9 cellular contexts compared by ENCODE assay signal in the genomic region with DNA sequence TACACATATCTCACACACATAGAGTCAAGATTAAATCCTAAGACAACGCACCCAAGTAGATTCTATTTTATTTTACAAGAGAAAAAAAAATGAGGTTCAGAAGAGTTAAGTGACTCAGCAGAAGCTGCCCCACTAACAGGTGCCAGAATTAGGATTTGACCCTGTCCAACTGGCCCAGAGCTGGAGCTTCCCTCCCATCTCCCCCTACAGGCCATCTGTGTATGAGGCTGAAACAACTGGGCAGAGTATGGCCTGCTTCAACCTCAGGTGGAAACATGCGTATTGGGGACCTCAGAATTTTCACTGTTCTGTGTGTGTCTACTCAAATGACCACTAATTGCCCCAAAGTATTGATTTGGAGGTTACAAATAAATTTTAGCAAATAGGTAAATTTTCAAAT. TPM values are rescaled to one million over a fixed set of nuclear protein-coding genes. Genes with fewer than 3 reads are reported as not detected.
A peak's percentile ranks its signal among the peaks of the same experiment; 100 is the strongest.
DNase-seq lines count a peak whose midpoint lies in the region; ATAC-seq, FAIRE-seq and TF ChIP-seq lines count a peak whose summit lies in the region.
"Had no signal": no experiment of that assay in that cellular context is flagged by ENCODE, and none has a peak within 500 bp of the region (broad histone marks: within the 10 kb centered on the region; RNA-seq: fewer than 3 reads in every experiment).

No MANE protein-coding gene starts in this region.

- WGBS in K562 (ENCODE audit: insufficient coverage, low coverage, missing lambda C conversion rate) = 20% methylated on average over 2 of the region's 2 CpGs

- no peak overlapping the region for H2AFZ ChIP-seq in Karpas-422 (ENCODE audit: low read length)
- no peak overlapping the region for H2AFZ ChIP-seq in K562 (ENCODE audit: low read depth, low read length)

- H3K27me3 ChIP-seq in Karpas-422 (ENCODE audit: low read length) = no peaks in the 10 kb centered on the region
- H3K27me3 ChIP-seq in K562 (ENCODE audit: control insufficient read depth in 2 of 2, insufficient read depth in 2 of 2, low read length in 2 of 2) = peaks cover 5 to 8% of the 10 kb centered on the region in 2 experiments; a peak in 3 of 5 replicates
- no peaks in the 10 kb centered on the region for H3K27me3 ChIP-seq in lower lobe of right lung (ENCODE audit: low read depth)

- CTCF ChIA-PET in K562 (lab: Yijun Ruan, JAX; ENCODE audit: low intra/inter-chr PET ratio) = no interaction called here

- intact Hi-C loops in K562 (cut with micrococcal nuclease) = no loop called here
- intact Hi-C loops in lower lobe of right lung (cut with DNase I) = no loop called here
- intact Hi-C loops in activated T-helper 2 cell treated with anti-CD3 and anti-CD28 coated beads, Interferon-gamma antibody, Interleukin-2, Interleukin-4, amounts not matched to agents 10 μg/mL and 5 μg/mL and 100 μg/mL, durations not matched to agents 14 hours and 24 hours and 36 hours (cut with micrococcal nuclease) = no loop called here

- H3K36me3 ChIP-seq in Karpas-422 (ENCODE audit: insufficient read depth, low read length) (no peaks in the 10 kb centered on the region), K562 (ENCODE audit: control insufficient read depth, insufficient read depth, low read length) (no peaks in the 10 kb centered on the region), lower lobe of right lung (no peaks in the 10 kb centered on the region)

- H3K4me2 ChIP-seq in Karpas-422 (ENCODE audit: low read depth, low read length, poor library complexity, severe bottlenecking) (no peak overlapping the region), K562 (ENCODE audit: insufficient read depth, low read length) (no peak overlapping the region)

- ATAC-seq in K562 = peak; percentile 94
- ATAC-seq in lower lobe of right lung = no peak
- ATAC-seq in GM21825 (IDR thresholded peaks at IDR 0.05; ENCODE audit: unreplicated experiment) = no peak

- no peak overlapping the region for H3K4me3 ChIP-seq in Karpas-422 (ENCODE audit: low read length)
- no peak overlapping the region for H3K4me3 ChIP-seq in K562
- no peak overlapping the region for H3K4me3 ChIP-seq in lower lobe of right lung

- in situ Hi-C loops in K562 (cut with MboI) = no loop called here

- H3K4me3 Mint-ChIP-seq in activated T-helper 2 cell treated with anti-CD3 and anti-CD28 coated beads, Interferon-gamma antibody, Interleukin-2, Interleukin-4, amounts not matched to agents 10 μg/mL and 5 μg/mL and 100 μg/mL, durations not matched to agents 14 hours and 24 hours and 36 hours (ENCODE audit: low read depth) = no peak overlapping the region

- TF ChIP-seq EP300 in K562 (IDR thresholded peaks at IDR 0.05; ENCODE audit: low read length) = no peak

- no peaks in the 10 kb centered on the region for H3K36me3 Mint-ChIP-seq in activated T-helper 2 cell treated with anti-CD3 and anti-CD28 coated beads, Interferon-gamma antibody, Interleukin-2, Interleukin-4, amounts not matched to agents 10 μg/mL and 5 μg/mL and 100 μg/mL, durations not matched to agents 14 hours and 24 hours and 36 hours (ENCODE audit: low read depth)

- peak in 1 of 2 experiments; percentile 24; a peak in 1 of 4 replicates for TF ChIP-seq RAD21 in K562 (CRISPR knock-in tag; conservative IDR thresholded peaks at IDR 0.05 in 1 of 2, IDR thresholded peaks at IDR 0.05 in 1 of 2)

- H3K27ac ChIP-seq in Karpas-422 (ENCODE audit: low read length) = no peak overlapping the region
- no peak overlapping the region for H3K27ac ChIP-seq in K562 (ENCODE audit: extremely low read depth, low read depth, low read length)
- no peak overlapping the region for H3K27ac ChIP-seq in lower lobe of right lung

- peak; percentile 16 for DNase-seq in DMS53 treated with DMSO at 0.1 percent for 48 hours (lab: John Stamatoyannopoulos, UW; ENCODE audit: unreplicated experiment)
- DNase-seq in Karpas-422 = peak; percentile 65
- DNase-seq in K562 (ENCODE audit: extremely low read depth in 1 of 4, low spot score in 3 of 4) = peak; percentile 55 to 76 (median 63)
- no peak for DNase-seq in lower lobe of right lung
- no peak for DNase-seq in activated T-helper 2 cell treated with anti-CD3 and anti-CD28 coated beads, Interferon-gamma antibody, Interleukin-2, Interleukin-4, amounts not matched to agents 10 μg/mL and 5 μg/mL and 100 μg/mL, durations not matched to agents 14 hours and 24 hours and 36 hours (ENCODE audit: low spot score)
- DNase-seq in stimulated activated CD8-positive, alpha-beta memory T cell treated with anti-CD3 and anti-CD28 coated beads, Interleukin-4, amount 100 ng/mL, for 48 hours = no peak
- DNase-seq in GM03348 (ENCODE audit: low spot score) = no peak
- DNase-seq: NCI-H345 had no signal

- peak; percentile 82 for FAIRE-seq in K562 (lab: Jason Lieb, UNC)

- H3K4me1 ChIP-seq in Karpas-422 (ENCODE audit: low read length) (peaks cover 8% of the 10 kb centered on the region; the same call in 1 of the 2 replicates), K562 (replicated peaks in 1 of 2; ENCODE audit: control insufficient read depth in 2 of 2, insufficient read depth in 2 of 2, low read length in 2 of 2) (no peaks in the 10 kb centered on the region; a peak in 1 of 5 replicates), lower lobe of right lung (no peaks in the 10 kb centered on the region)

- H3K4me1 Mint-ChIP-seq in activated T-helper 2 cell treated with anti-CD3 and anti-CD28 coated beads, Interferon-gamma antibody, Interleukin-2, Interleukin-4, amounts not matched to agents 10 μg/mL and 5 μg/mL and 100 μg/mL, durations not matched to agents 14 hours and 24 hours and 36 hours (ENCODE audit: low read depth) = no peaks in the 10 kb centered on the region

- H3K27ac Mint-ChIP-seq in activated T-helper 2 cell treated with anti-CD3 and anti-CD28 coated beads, Interferon-gamma antibody, Interleukin-2, Interleukin-4, amounts not matched to agents 10 μg/mL and 5 μg/mL and 100 μg/mL, durations not matched to agents 14 hours and 24 hours and 36 hours = no peak overlapping the region

- BruUV-seq in K562 (replicated peaks; lab: Mats Ljungman, UMichigan) = no TSS peak

- H3K79me2 ChIP-seq in Karpas-422 (ENCODE audit: low read length) = no peaks in the 10 kb centered on the region
- no peaks in the 10 kb centered on the region for H3K79me2 ChIP-seq in K562 (ENCODE audit: control insufficient read depth, insufficient read depth, low read length)

- H3K9me3 ChIP-seq in Karpas-422 (ENCODE audit: low read length) (no peaks in the 10 kb centered on the region), K562 (replicated peaks; ENCODE audit: control insufficient read depth, insufficient read depth, low read depth, low read length) (no peaks in the 10 kb centered on the region), lower lobe of right lung (no peaks in the 10 kb centered on the region)

- H4K20me1 ChIP-seq in Karpas-422 (ENCODE audit: insufficient read depth, low read depth, low read length) = no peaks in the 10 kb centered on the region
- no peaks in the 10 kb centered on the region for H4K20me1 ChIP-seq in K562 (replicated peaks; ENCODE audit: control insufficient read depth, insufficient read depth, low read length)

- H3K9me1 ChIP-seq in K562 (ENCODE audit: control insufficient read depth, insufficient read depth, low read length) = no peaks in the 10 kb centered on the region

- no peaks in the 10 kb centered on the region for H3K9me2 ChIP-seq in Karpas-422 (replicated peaks; ENCODE audit: insufficient read depth, low read length)

- no peak overlapping the region for H3K9ac ChIP-seq in Karpas-422 (ENCODE audit: low read length)
- H3K9ac ChIP-seq in K562 (ENCODE audit: insufficient read depth in 1 of 2, low read depth in 2 of 2, low read length in 2 of 2) = no peak overlapping the region

- peak; percentile 67 to 79 (median 73) for TF ChIP-seq CTCF in K562 (IDR thresholded peaks at IDR 0.05 in 2 of 3, conservative IDR thresholded peaks at IDR 0.05 in 1 of 3; ENCODE audit: insufficient read depth in 2 of 3, low read depth in 1 of 3, low read length in 3 of 3)
- peak; percentile 28 for TF ChIP-seq CTCF in lower lobe of right lung (IDR thresholded peaks at IDR 0.05)

- H3K27me3 Mint-ChIP-seq in activated T-helper 2 cell treated with anti-CD3 and anti-CD28 coated beads, Interferon-gamma antibody, Interleukin-2, Interleukin-4, amounts not matched to agents 10 μg/mL and 5 μg/mL and 100 μg/mL, durations not matched to agents 14 hours and 24 hours and 36 hours (ENCODE audit: low read depth) = peaks cover 9% of the 10 kb centered on the region

- TF ChIP-seq POLR2A in K562 (conservative IDR thresholded peaks at IDR 0.05) = no peak

- H3K9me3 Mint-ChIP-seq in activated T-helper 2 cell treated with anti-CD3 and anti-CD28 coated beads, Interferon-gamma antibody, Interleukin-2, Interleukin-4, amounts not matched to agents 10 μg/mL and 5 μg/mL and 100 μg/mL, durations not matched to agents 14 hours and 24 hours and 36 hours = no peaks in the 10 kb centered on the region

- POLR2A ChIA-PET in K562 (lab: Yijun Ruan, JAX) = interaction anchor here (0.6 kb wide), 1 partner anchor 157 kb away, joined by 3 read pairs; no protein-coding TSS in a partner anchor

TF ChIP-seq in K562, 482 proteins besides CTCF, POLR2A, EP300 and RAD21 (continues in another document):
- TF ChIP-seq ZC3H11A (IDR thresholded peaks at IDR 0.05; ENCODE audit: low read depth, low read length) (no peak), SMC3 (conservative IDR thresholded peaks at IDR 0.05; ENCODE audit: insufficient read depth, low read depth, low read length) (peak; percentile 16; the same call in 1 of the 2 replicates)

RNA-seq across cellular contexts. Expression of gene PSMG1, which starts 29.9 kb away (rescaled TPM):
- 60.9 and 69.6 TPM in 2 replicates for total RNA-seq in Karpas-422 (2014; rRNA removed; shearing (Covaris generic); ENCODE audit: low replicate concordance)
- total RNA-seq in K562 (2011; cell fraction: chromatin; rRNA removed; ENCODE audit: low replicate concordance) = 31.2 and 55.3 TPM in 2 replicates
- 26.8 and 29.9 TPM in 2 replicates for total RNA-seq in K562 (2011; cell fraction: nucleolus; rRNA removed)
- 37.0 and 42.7 TPM in 2 replicates for total RNA-seq in K562 (2011; cell fraction: nucleoplasm; rRNA removed)
- 255 and 285 TPM in 2 replicates for total RNA-seq in K562 (2014; rRNA removed)
- 328 and 358 TPM in 2 replicates for total RNA-seq in K562 (2014; rRNA removed; fragmentation: Illumina TruSeq; extraction: Trizol)
- 335 and 358 TPM in 2 replicates for total RNA-seq in K562 (2015; rRNA removed; fragmentation: Illumina TruSeq; extraction: Trizol)
- total RNA-seq in K562 (2021) = 234 and 247 TPM in 2 replicates
- 192 and 328 TPM in 2 replicates for polyA plus RNA-seq in K562 (2011; rRNA removed)
- polyA plus RNA-seq in K562 (2011; cell fraction: cytosol; rRNA removed) = 123 and 150 TPM in 2 replicates
- polyA plus RNA-seq in K562 (2011; cell fraction: nucleus; rRNA removed) = 65.8 and 83.7 TPM in 2 replicates
- polyA plus RNA-seq in K562 (2012) = 199 and 249 TPM in 2 replicates
- 380 and 427 TPM in 2 replicates for polyA plus RNA-seq in K562 (2014; fragmentation: Illumina TruSeq; extraction: Trizol)
- 10 to 100 TPM; 54.5 to 88.1 TPM for polyA plus RNA-seq in K562 (2014; fragmentation: Nextera tagmentation; extraction: Ambion mirVana)
- polyA plus RNA-seq in K562 (2014; rRNA removed) = 362 and 383 TPM in 2 replicates
- polyA minus RNA-seq in K562 (2011; rRNA and poly(A)+ RNA removed) = 112 and 114 TPM in 2 replicates
- polyA minus RNA-seq in K562 (2011; cell fraction: cytosol; rRNA and poly(A)+ RNA removed) = 43.6 and 73.7 TPM in 2 replicates
- 22.2 and 30.8 TPM in 2 replicates for polyA minus RNA-seq in K562 (2011; cell fraction: nucleus; rRNA and poly(A)+ RNA removed)
- total RNA-seq in lower lobe of right lung = 19.1 TPM
- total RNA-seq in activated T-helper 2 cell treated with anti-CD3 and anti-CD28 coated beads, Interferon-gamma antibody, Interleukin-2, Interleukin-4, amounts not matched to agents 10 μg/mL and 5 μg/mL and 100 μg/mL, durations not matched to agents 14 hours and 24 hours and 36 hours = 79.7 and 85.2 TPM in 2 replicates

Comparison
In these comparisons a context has a peak if more than half of its experiments do, and no peak if none do; other contexts are left out.
1. DNase-seq: peak in DMS53 treated with DMSO at 0.1 percent for 48 hours (single experiment), Karpas-422 (single experiment) and K562 (4 of 4); none in lower lobe of right lung (single experiment), activated T-helper 2 cell treated with anti-CD3 and anti-CD28 coated beads, Interferon-gamma antibody, Interleukin-2, Interleukin-4, amounts not matched to agents 10 μg/mL and 5 μg/mL and 100 μg/mL, durations not matched to agents 14 hours and 24 hours and 36 hours (single experiment), stimulated activated CD8-positive, alpha-beta memory T cell treated with anti-CD3 and anti-CD28 coated beads, Interleukin-4, amount 100 ng/mL, for 48 hours (single experiment) and GM03348 (single experiment).